1 cellular context compared by ENCODE assay signal in genomic region chr14:93214598-93214997, GRCh38.
TF ChIP-seq lines count a peak whose summit lies in the region.

No MANE protein-coding gene starts in this region.

TF ChIP-seq in GM12878, 131 proteins besides CTCF, POLR2A, EP300 and RAD21:
- TF ChIP-seq FOXM1 (IDR thresholded peaks at IDR 0.05; ENCODE audit: low read depth, low read length) (no peak), ZNF274 (IDR thresholded peaks at IDR 0.05; ENCODE audit: insufficient read depth, insufficient read length) (no peak), ZBTB40 (IDR thresholded peaks at IDR 0.05; ENCODE audit: borderline replicate concordance) (no peak)
TF ChIP-seq in GM12878: peak in this region for 0.
